10 cellular contexts compared by ENCODE assay signal in genomic region chr5:61534481-61535267, GRCh38.
DNase-seq lines count a peak whose midpoint lies in the region; ATAC-seq and TF ChIP-seq lines count a peak whose summit lies in the region.
"Had no signal": no experiment of that assay in that cellular context is flagged by ENCODE, and none has a peak within 500 bp of the region (broad histone marks: within the 10 kb centered on the region; RNA-seq: fewer than 3 reads in every experiment).

No MANE protein-coding gene starts in this region.

- peaks cover 15% of the 10 kb centered on the region for H3K4me1 Mint-ChIP-seq in activated naive CD4-positive, alpha-beta T cell treated with anti-CD3 and anti-CD28 coated beads, Interleukin-2, amount 10 ng/mL, durations not matched to agents 7 days and 5 days
- H3K4me1 Mint-ChIP-seq in stimulated activated naive CD8-positive, alpha-beta T cell treated with anti-CD3 and anti-CD28 coated beads, Interleukin-15, amount 100 ng/mL, for 72 hours, result peaks cover 12% of the 10 kb centered on the region

- no peak overlapping the region for H3K4me3 Mint-ChIP-seq in activated naive CD4-positive, alpha-beta T cell treated with anti-CD3 and anti-CD28 coated beads, Interleukin-2, amount 10 ng/mL, durations not matched to agents 7 days and 5 days
- peak overlapping the region in 1 of 2 donors; percentile 30 for H3K4me3 Mint-ChIP-seq in stimulated activated naive CD8-positive, alpha-beta T cell treated with anti-CD3 and anti-CD28 coated beads, Interleukin-15, amount 100 ng/mL, for 72 hours

- H3K9me3 Mint-ChIP-seq in activated naive CD4-positive, alpha-beta T cell treated with anti-CD3 and anti-CD28 coated beads, Interleukin-2, amount 10 ng/mL, durations not matched to agents 7 days and 5 days, result peaks cover 3% of the 10 kb centered on the region
- peaks cover 0 to 6% of the 10 kb centered on the region in 2 donors for H3K9me3 Mint-ChIP-seq in stimulated activated naive CD8-positive, alpha-beta T cell treated with anti-CD3 and anti-CD28 coated beads, Interleukin-15, amount 100 ng/mL, for 72 hours

- H3K27ac Mint-ChIP-seq in activated naive CD4-positive, alpha-beta T cell treated with anti-CD3 and anti-CD28 coated beads, Interleukin-2, amount 10 ng/mL, durations not matched to agents 7 days and 5 days, result peak overlapping the region; percentile 24
- H3K27ac Mint-ChIP-seq in stimulated activated naive CD8-positive, alpha-beta T cell treated with anti-CD3 and anti-CD28 coated beads, Interleukin-15, amount 100 ng/mL, for 72 hours, result no peak overlapping the region

- no peak for DNase-seq in activated naive CD4-positive, alpha-beta T cell treated with anti-CD3 and anti-CD28 coated beads, Interleukin-2, amount 10 ng/mL, durations not matched to agents 7 days and 5 days
- DNase-seq in activated naive CD4-positive, alpha-beta T cell treated with anti-CD3 and anti-CD28 coated beads, Interleukin-2, amount 50 U/mL, for 16 hours, result no peak
- peak in 1 of 2 donors; percentile 41 for DNase-seq in stimulated activated naive CD8-positive, alpha-beta T cell treated with anti-CD3 and anti-CD28 coated beads, Interleukin-15, amount 100 ng/mL, for 72 hours
- no peak for DNase-seq in activated effector memory CD4-positive, alpha-beta T cell treated with Interleukin-2 at 50 U/mL for 16 hours
- no peak for DNase-seq in upper lobe of left lung
- DNase-seq in left lung, result no peak
- DNase-seq: GOT3 had no signal

- TF ChIP-seq EP300 in upper lobe of left lung (IDR thresholded peaks at IDR 0.05), result no peak

- no peaks in the 10 kb centered on the region for H3K4me1 ChIP-seq in upper lobe of left lung
- no peaks in the 10 kb centered on the region for H3K4me1 ChIP-seq in left lung

- no peak for TF ChIP-seq CTCF in upper lobe of left lung (IDR thresholded peaks at IDR 0.05)
- TF ChIP-seq CTCF in left lung (IDR thresholded peaks at IDR 0.05), result no peak

- H3K36me3 Mint-ChIP-seq in activated naive CD4-positive, alpha-beta T cell treated with anti-CD3 and anti-CD28 coated beads, Interleukin-2, amount 10 ng/mL, durations not matched to agents 7 days and 5 days, result peaks cover 27% of the 10 kb centered on the region

- H3K9me3 ChIP-seq in upper lobe of left lung (peaks cover 0 to 4% (median 0%) of the 10 kb centered on the region in 4 donors), left lung (peaks cover 0 to 6% of the 10 kb centered on the region in 2 donors)

- CTCF ChIA-PET in activated naive CD4-positive, alpha-beta T cell treated with anti-CD3 and anti-CD28 coated beads, Interleukin-2, amount 10 ng/mL, durations not matched to agents 7 days and 5 days (lab: Charles Lee), result no interaction called here

- WGBS in upper lobe of left lung, 2 donors, result 71 to 83% methylated on average over 5 of the region's 5 CpGs

- H3K27me3 Mint-ChIP-seq in activated naive CD4-positive, alpha-beta T cell treated with anti-CD3 and anti-CD28 coated beads, Interleukin-2, amount 10 ng/mL, durations not matched to agents 7 days and 5 days, result no peaks in the 10 kb centered on the region
- no peaks in the 10 kb centered on the region for H3K27me3 Mint-ChIP-seq in stimulated activated naive CD8-positive, alpha-beta T cell treated with anti-CD3 and anti-CD28 coated beads, Interleukin-15, amount 100 ng/mL, for 72 hours

- H3K27me3 ChIP-seq in upper lobe of left lung (no peaks in the 10 kb centered on the region), left lung (no peaks in the 10 kb centered on the region)
- H3K27me3 ChIP-seq: hepatocyte had no signal

- H3K27ac ChIP-seq in upper lobe of left lung, result no peak overlapping the region
- no peak overlapping the region for H3K27ac ChIP-seq in left lung
- H3K27ac ChIP-seq: hepatocyte had no signal

- H3K4me3 ChIP-seq in upper lobe of left lung, result no peak overlapping the region
- H3K4me3 ChIP-seq in left lung, result no peak overlapping the region
- H3K4me3 ChIP-seq: hepatocyte had no signal

- intact Hi-C loops in left lung (cut with DNase I), result no loop called here

- no peak for TF ChIP-seq POLR2A in upper lobe of left lung (IDR thresholded peaks at IDR 0.05)

- peaks cover 4 to 54% (median 18%) of the 10 kb centered on the region in 4 donors for H3K36me3 ChIP-seq in upper lobe of left lung
- peaks cover 0 to 79% of the 10 kb centered on the region in 2 donors for H3K36me3 ChIP-seq in left lung

- ATAC-seq in HG02642 (IDR thresholded peaks at IDR 0.05; ENCODE audit: poor library complexity, unreplicated experiment) (peak; percentile 88), HG03575 (IDR thresholded peaks at IDR 0.05; ENCODE audit: extremely low read depth, insufficient number of reproducible peaks, low FRiP score, unreplicated experiment) (peak; percentile 89), upper lobe of left lung (ENCODE audit: low FRiP score in 2 of 2) (no peak), left lung (no peak)
- peak; percentile 91 for ATAC-seq in stimulated activated naive CD8-positive, alpha-beta T cell treated with anti-CD3 and anti-CD28 coated beads, Interleukin-15, amount 100 ng/mL, for 72 hours

Comparison
In these comparisons a context has a peak if more than half of its experiments do, and no peak if none do; other contexts are left out.
1. ATAC-seq: peak in HG02642 (single experiment), HG03575 (single experiment) and stimulated activated naive CD8-positive, alpha-beta T cell treated with anti-CD3 and anti-CD28 coated beads, Interleukin-15, amount 100 ng/mL, for 72 hours (single experiment); none in upper lobe of left lung (0 of 2) and left lung (single experiment).